Comparison of ENCODE assay signal across 1 cellular context in genomic region chr5:91190333-91190680, GRCh38.
TF ChIP-seq lines count a peak whose summit lies in the region.

No MANE protein-coding gene starts in this region.

TF ChIP-seq in HCT116, 20 proteins besides CTCF, POLR2A, EP300 and RAD21 (continued from another document):
- TF ChIP-seq ATF3 (IDR thresholded peaks at IDR 0.05) = no peak
- TF ChIP-seq ZNF274 (IDR thresholded peaks at IDR 0.05; ENCODE audit: low read depth, low read length) = no peak
- TF ChIP-seq ZBTB33 (IDR thresholded peaks at IDR 0.05; ENCODE audit: extremely low read depth, insufficient replicate concordance, low read length) = no peak
- no peak for TF ChIP-seq REST (IDR thresholded peaks at IDR 0.05; ENCODE audit: low read depth)
- TF ChIP-seq YY1 (IDR thresholded peaks at IDR 0.05; ENCODE audit: extremely low read depth, insufficient replicate concordance, low read depth, low read length) = no peak
- TF ChIP-seq ZFX (IDR thresholded peaks at IDR 0.05) = no peak
- TF ChIP-seq FOSL1 (IDR thresholded peaks at IDR 0.05; ENCODE audit: low read depth) = no peak
- TF ChIP-seq CBX3 (IDR thresholded peaks at IDR 0.05; ENCODE audit: low read depth) = no peak
- TF ChIP-seq SRF (IDR thresholded peaks at IDR 0.05; ENCODE audit: low read depth) = no peak
- TF ChIP-seq EGR1 (IDR thresholded peaks at IDR 0.05; ENCODE audit: low read depth) = no peak
